In the genomic region with DNA sequence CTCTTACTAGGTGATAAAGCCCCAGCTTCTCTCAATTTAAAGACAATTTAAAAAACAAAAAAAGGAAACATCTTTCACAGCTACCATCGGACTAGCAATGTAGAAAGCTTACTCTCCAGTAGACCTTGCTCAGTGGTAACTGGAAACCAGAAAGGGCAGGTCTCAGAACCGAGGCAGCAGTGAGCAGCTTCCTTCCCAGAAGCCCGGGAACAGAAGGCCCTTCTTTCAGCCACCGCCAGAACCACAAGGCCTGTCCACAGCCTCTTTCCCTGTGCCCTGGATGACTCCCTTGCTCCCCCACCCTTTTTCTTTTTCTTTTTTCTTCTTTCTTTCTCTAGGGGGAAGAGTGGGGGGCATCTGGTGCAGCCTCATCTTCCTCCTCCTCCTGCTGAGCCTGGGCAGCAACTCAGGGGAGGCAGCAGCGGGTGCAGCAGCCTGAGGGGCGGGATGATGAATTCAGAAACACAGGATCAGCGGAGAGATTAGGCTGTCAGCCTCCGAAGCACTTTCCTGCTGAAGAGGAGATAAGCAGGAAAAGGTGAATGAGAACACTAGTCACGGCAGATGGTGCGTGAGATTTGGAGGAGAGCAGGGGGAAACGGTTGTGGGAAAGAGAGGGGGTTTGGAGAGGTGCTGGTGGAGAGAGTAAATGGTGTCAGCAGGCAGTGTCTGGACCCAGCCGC, we compare ENCODE assay signal across 23 cellular contexts.
DNase-seq lines count a peak whose midpoint lies in the region; ATAC-seq and TF ChIP-seq lines count a peak whose summit lies in the region.
"Had no signal": no experiment of that assay in that cellular context is flagged by ENCODE, and none has a peak within 500 bp of the region (broad histone marks: within the 10 kb centered on the region; RNA-seq: fewer than 3 reads in every experiment).

No MANE protein-coding gene starts in this region.

- H3K4me2 ChIP-seq in GM23248 (ENCODE audit: unreplicated experiment), result no peak overlapping the region
- H3K4me2 ChIP-seq: smooth muscle cell had no signal

- H3K4me1 ChIP-seq in GM23248 (ENCODE audit: insufficient read depth) (no peaks in the 10 kb centered on the region), vagina (no peaks in the 10 kb centered on the region)
- H3K4me1 ChIP-seq: left lung, stomach had no signal

- TF ChIP-seq CTCF in vagina (IDR thresholded peaks at IDR 0.05), result no peak

- 37 to 38% methylated on average over 12 of the region's 12 CpGs for WGBS in GM23248 (ENCODE audit: low coverage in 1 of 2, low lambda C conversion rate in 2 of 2, missing lambda C conversion rate in 2 of 2), 2 experiments

- no peaks in the 10 kb centered on the region for H4K20me1 ChIP-seq in GM23248 (ENCODE audit: insufficient read depth)

- H3K36me3 ChIP-seq in GM23248 (ENCODE audit: low read depth), result no peaks in the 10 kb centered on the region
- H3K36me3 ChIP-seq in vagina, result no peaks in the 10 kb centered on the region
- H3K36me3 ChIP-seq: left lung, stomach, thyroid gland had no signal

- DNase-seq in DMS79 (lab: John Stamatoyannopoulos, UW) (peak; percentile 84), NCI-H187 treated with DMSO at 0.1 percent for 48 hours (lab: John Stamatoyannopoulos, UW) (peak; percentile 66), NCI-H82 treated with DMSO at 0.1 percent for 48 hours (lab: John Stamatoyannopoulos, UW; ENCODE audit: unreplicated experiment) (peak; percentile 98), erythroblast (lab: John Stamatoyannopoulos, UW) (peak; percentile 35 to 76), GM23248 (no peak), vagina (ENCODE audit: extremely low spot score in 2 of 2) (no peak), NCI-H128 (lab: John Stamatoyannopoulos, UW; ENCODE audit: unreplicated experiment) (no peak)
- DNase-seq: activated CD4-positive, alpha-beta T cell treated with anti-CD3 and anti-CD28 coated beads, Interleukin-2, amount 10 ng/mL, durations not matched to agents 7 days and 5 days; activated T-cell treated with anti-CD3 and anti-CD28 coated beads, Interleukin-2, amount 50 U/mL, for 4 hours; dermis blood vessel endothelial cell; H9; IMR-90; left lung; NCI-H1105; SHP77; stimulated activated CD4-positive, alpha-beta T cell treated with anti-CD3 and anti-CD28 coated beads, Interleukin-1b, Interleukin-23, amount 100 ng/mL, for 48 hours; stimulated activated CD8-positive, alpha-beta memory T cell treated with anti-CD3 and anti-CD28 coated beads, Interleukin-4, amount 100 ng/mL, for 48 hours; stomach had no signal

- no peak for ATAC-seq in GM21367 (IDR thresholded peaks at IDR 0.05; ENCODE audit: unreplicated experiment)
- ATAC-seq: activated T-cell treated with anti-CD3 and anti-CD28 coated beads, Interleukin-2, amount 50 U/mL, for 4 hours; Panc1 had no signal

- H3K79me2 ChIP-seq in GM23248 (ENCODE audit: insufficient read depth), result no peaks in the 10 kb centered on the region

- H3F3A ChIP-seq in GM23248 (ENCODE audit: insufficient read depth), result no peaks in the 10 kb centered on the region

- H3K9ac ChIP-seq in GM23248, result no peak overlapping the region

- no peak overlapping the region for H2AFZ ChIP-seq in GM23248

- no peaks in the 10 kb centered on the region for H3K9me2 ChIP-seq in GM23248 (ENCODE audit: insufficient read depth)

- TF ChIP-seq POLR2A in erythroblast (IDR thresholded peaks at IDR 0.05; ENCODE audit: low read length) (no peak), vagina (IDR thresholded peaks at IDR 0.05) (no peak)

- no peak overlapping the region for H3K27ac ChIP-seq in GM23248
- no peak overlapping the region for H3K27ac ChIP-seq in vagina
- H3K27ac ChIP-seq: C4-2B, left lung, stomach, thyroid gland had no signal

- intact Hi-C loops in vagina (cut with DNase I), result no loop called here

- H3K27me3 ChIP-seq in GM23248 (replicated peaks; ENCODE audit: insufficient read depth), result no peaks in the 10 kb centered on the region
- no peaks in the 10 kb centered on the region for H3K27me3 ChIP-seq in vagina
- H3K27me3 ChIP-seq: thyroid gland had no signal

- H3K9me3 ChIP-seq in GM23248 (ENCODE audit: low read depth), result no peaks in the 10 kb centered on the region
- no peaks in the 10 kb centered on the region for H3K9me3 ChIP-seq in vagina
- H3K9me3 ChIP-seq: stomach, thyroid gland had no signal

- H3K4me3 ChIP-seq in GM23248 (no peak overlapping the region), vagina (no peak overlapping the region)
- H3K4me3 ChIP-seq: left lung, smooth muscle cell, stomach, thyroid gland had no signal

- in situ Hi-C loops in GM23248 (cut with MboI), result no loop called here

Comparison
In these comparisons a context has a peak if more than half of its experiments do, and no peak if none do; other contexts are left out.
1. DNase-seq: peak in DMS79 (single experiment), NCI-H187 treated with DMSO at 0.1 percent for 48 hours (single experiment), NCI-H82 treated with DMSO at 0.1 percent for 48 hours (single experiment) and erythroblast (2 of 2); none in GM23248 (single experiment), vagina (0 of 2) and NCI-H128 (single experiment).